Comparison of ENCODE assay signal across 9 cellular contexts in the genomic region with DNA sequence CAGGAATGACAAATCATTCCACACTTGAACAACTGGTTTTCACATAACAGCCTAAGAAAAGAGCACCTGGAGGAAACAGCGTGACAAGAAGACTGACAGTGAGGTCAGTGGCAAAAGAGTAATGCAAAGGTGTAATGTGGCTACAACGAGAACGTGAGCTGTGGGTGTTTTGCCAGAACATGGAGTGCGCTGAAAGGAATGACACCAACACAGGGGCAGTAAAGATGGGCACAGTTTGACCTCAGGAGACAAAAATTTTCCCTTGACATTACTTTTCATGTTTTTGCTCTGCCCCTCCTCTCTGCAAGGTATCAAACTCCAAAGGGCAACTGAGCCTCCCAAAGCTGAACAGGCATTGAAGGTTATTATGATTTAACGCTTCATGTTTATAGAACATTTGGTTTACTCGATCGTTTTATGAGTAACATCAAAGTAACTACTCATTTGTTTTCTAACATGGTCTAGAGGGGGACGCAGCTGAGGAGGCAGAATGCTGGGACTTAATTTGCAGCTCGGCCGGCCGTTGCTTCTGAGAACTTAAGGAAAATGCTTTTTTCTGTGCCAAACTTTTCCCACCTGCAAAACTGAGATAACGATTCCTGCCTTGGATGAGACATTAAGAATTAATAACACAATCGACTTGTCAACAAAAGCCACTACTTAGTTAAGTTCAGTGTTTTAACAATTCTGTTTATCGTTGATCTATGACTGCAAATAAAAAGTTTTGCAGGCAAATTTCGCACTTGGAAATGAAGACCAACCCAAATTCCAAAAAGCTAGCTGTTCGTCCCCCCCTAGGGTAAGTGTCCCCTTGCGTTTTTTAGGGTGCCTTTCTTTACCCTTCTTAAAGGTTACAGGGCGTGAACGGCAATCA. TPM values are rescaled to one million over a fixed set of nuclear protein-coding genes. Genes with fewer than 3 reads are reported as not detected.
DNase-seq lines count a peak whose midpoint lies in the region; ATAC-seq, FAIRE-seq and TF ChIP-seq lines count a peak whose summit lies in the region.
"Had no signal": no experiment of that assay in that cellular context is flagged by ENCODE, and none has a peak within 500 bp of the region (broad histone marks: within the 10 kb centered on the region; RNA-seq: fewer than 3 reads in every experiment).

No MANE protein-coding gene starts in this region.

- H3K27ac Mint-ChIP-seq in activated T-cell treated with anti-CD3 and anti-CD28 coated beads, Interleukin-2, amount 50 U/mL, for 24 hours, result peak overlapping the region; percentile 92

- TF ChIP-seq RAD21 in GM12878 (IDR thresholded peaks at IDR 0.05; ENCODE audit: insufficient read depth, low read depth, low read length) (no peak), liver (IDR thresholded peaks at IDR 0.05) (no peak)

- H3K27me3 ChIP-seq in GM12878 (replicated peaks in 1 of 2; ENCODE audit: control insufficient read depth in 2 of 2, insufficient read depth in 2 of 2, low read length in 1 of 2) (no peaks in the 10 kb centered on the region), liver (ENCODE audit: control insufficient read depth in 4 of 4, insufficient read depth in 4 of 4, low read length in 3 of 4) (no peaks in the 10 kb centered on the region), tibial artery (no peaks in the 10 kb centered on the region)

- no peak for DNase-seq in activated T-cell treated with anti-CD3 and anti-CD28 coated beads, Interleukin-2, amount 50 U/mL, for 24 hours
- no peak for DNase-seq in activated T-cell treated with anti-CD3 and anti-CD28 coated beads, Interleukin-2, amount 50 U/mL, for 48 hours
- no peak for DNase-seq in GM12878 (ENCODE audit: low read depth, low spot score)
- DNase-seq in tibial artery, result no peak
- no peak for DNase-seq in stimulated activated CD4-positive, alpha-beta T cell treated with anti-CD3 and anti-CD28 coated beads, Interleukin-4, amount 100 ng/mL, for 24 hours

- peaks cover 8% of the 10 kb centered on the region for H3K79me2 ChIP-seq in GM12878 (ENCODE audit: control insufficient read depth, insufficient read depth, low read length)

- peak overlapping the region; percentile 97 for H3K9ac ChIP-seq in GM12878 (ENCODE audit: control insufficient read depth, insufficient read depth, low read length)
- peak overlapping the region; percentile 75 to 88 for H3K9ac ChIP-seq in liver (ENCODE audit: low read depth in 1 of 2, low read length in 2 of 2)

- no TSS peak for BruUV-seq in GM12878 (replicated peaks; lab: Mats Ljungman, UMichigan)

- H3K4me3 ChIP-seq in GM12878 (peak overlapping the region; percentile 85), liver (ENCODE audit: low read depth in 1 of 3, low read length in 3 of 3) (peak overlapping the region; percentile 80 to 91 (median 86)), tibial artery (peak overlapping the region; percentile 58 to 76)

- no peak for TF ChIP-seq CTCF in GM12878 (IDR thresholded peaks at IDR 0.05 in 2 of 3, conservative IDR thresholded peaks at IDR 0.05 in 1 of 3; ENCODE audit: control insufficient read depth in 2 of 3, extremely low read depth in 1 of 3, insufficient read depth in 1 of 3, low read depth in 3 of 3, low read length in 3 of 3)
- TF ChIP-seq CTCF in liver (IDR thresholded peaks at IDR 0.05; ENCODE audit: low read depth, low read length, missing input control), result no peak
- TF ChIP-seq CTCF in tibial artery (IDR thresholded peaks at IDR 0.05), result no peak

- peak overlapping the region; percentile 75 for H3K4me2 ChIP-seq in GM12878 (ENCODE audit: control insufficient read depth, insufficient read depth)

- peaks cover 47% of the 10 kb centered on the region for H3K36me3 Mint-ChIP-seq in activated T-cell treated with anti-CD3 and anti-CD28 coated beads, Interleukin-2, amount 50 U/mL, for 24 hours (ENCODE audit: low read depth)

- H3K9me3 Mint-ChIP-seq in activated T-cell treated with anti-CD3 and anti-CD28 coated beads, Interleukin-2, amount 50 U/mL, for 24 hours, result no peaks in the 10 kb centered on the region

- TF ChIP-seq EP300 in GM12878 (IDR thresholded peaks at IDR 0.05; ENCODE audit: borderline replicate concordance in 1 of 2, control insufficient read depth in 1 of 2, low read depth in 2 of 2, low read length in 2 of 2), result no peak

- peaks cover 0 to 2% of the 10 kb centered on the region in 2 experiments; a peak in 1 of 4 replicates for H3K36me3 ChIP-seq in GM12878 (ENCODE audit: control insufficient read depth in 2 of 2, insufficient read depth in 2 of 2, low read length in 1 of 2)
- peaks cover 0 to 7% (median 3%) of the 10 kb centered on the region in 4 donors for H3K36me3 ChIP-seq in liver (ENCODE audit: control insufficient read depth in 4 of 4, insufficient read depth in 3 of 4, low read depth in 1 of 4, low read length in 3 of 4)
- H3K36me3 ChIP-seq in tibial artery, result peaks cover 0 to 18% (median 15%) of the 10 kb centered on the region in 3 donors

- CTCF ChIA-PET in GM12878 (lab: Yijun Ruan, JAX), result interaction anchor here (0.8 to 11.4 kb wide), 28 partner anchors 10 to 386 kb away, joined by 3 to 91 read pairs (median 4); a partner anchor contains a TSS

- no peaks in the 10 kb centered on the region for H4K20me1 ChIP-seq in GM12878 (ENCODE audit: control insufficient read depth, insufficient read depth)

- H3K4me3 Mint-ChIP-seq in activated T-cell treated with anti-CD3 and anti-CD28 coated beads, Interleukin-2, amount 50 U/mL, for 24 hours, result peak overlapping the region; percentile 93

- FAIRE-seq in GM12878 (lab: Jason Lieb, UNC), result peak; percentile 74
- FAIRE-seq: G401.6 had no signal

- in situ Hi-C loops in GM12878 (cut with MboI), result no loop called here

- H2AFZ ChIP-seq in GM12878 (ENCODE audit: control insufficient read depth, low read depth, low read length), result peak overlapping the region; percentile 99

- no peak for TF ChIP-seq POLR2A in GM12878 (IDR thresholded peaks at IDR 0.05; ENCODE audit: low read depth, low read length)

- SMC1A ChIA-PET in GM12878 (lab: Charles Lee; ENCODE audit: uncharacterized antibody, unreplicated experiment), result interaction anchor here (0.6 to 3.8 kb wide), 16 partner anchors 8 to 243 kb away, joined by 3 to 24 read pairs (median 6); a partner anchor contains a TSS

- RAD21 ChIA-PET in GM12878 (lab: Charles Lee; ENCODE audit: unreplicated experiment), result interaction anchor here (0.7 to 2.4 kb wide), 11 partner anchors 17 to 113 kb away, joined by 3 to 15 read pairs (median 4); a partner anchor contains a TSS

- no peak for ATAC-seq in GM12878
- no peak for ATAC-seq in GM18909 (IDR thresholded peaks at IDR 0.05; ENCODE audit: poor library complexity, unreplicated experiment)
- no peak for ATAC-seq in HG03354 (IDR thresholded peaks at IDR 0.05; ENCODE audit: poor library complexity, severe bottlenecking, unreplicated experiment)

- peaks cover 23% of the 10 kb centered on the region for H3K4me1 Mint-ChIP-seq in activated T-cell treated with anti-CD3 and anti-CD28 coated beads, Interleukin-2, amount 50 U/mL, for 24 hours (ENCODE audit: low read depth)

- H3K27ac ChIP-seq in GM12878 (ENCODE audit: control insufficient read depth, insufficient read depth) (peak overlapping the region; percentile 90), liver (ENCODE audit: low read depth in 1 of 2, low read length in 2 of 2) (peak overlapping the region; percentile 85 to 96), tibial artery (peak overlapping the region; percentile 85 to 91)

- intact Hi-C loops in GM12878 (cut with micrococcal nuclease; ENCODE audit: unreplicated experiment) (no loop called here), tibial artery (cut with DNase I; ENCODE audit: low total_unique reads) (no loop called here)

- POLR2A ChIA-PET in GM12878 (lab: Charles Lee), result interaction anchor here (0.5 to 1.8 kb wide), 13 partner anchors 9 to 139 kb away, joined by 3 to 8 read pairs (median 3); a partner anchor contains a TSS

- 20% methylated on average over 19 of the region's 19 CpGs for WGBS in GM12878 (ENCODE audit: insufficient coverage, insufficient replicate concordance, low lambda C conversion rate, missing lambda C conversion rate)
- WGBS in liver, result 11% methylated on average over 19 of the region's 19 CpGs

- H3K27me3 Mint-ChIP-seq in activated T-cell treated with anti-CD3 and anti-CD28 coated beads, Interleukin-2, amount 50 U/mL, for 24 hours, result no peaks in the 10 kb centered on the region

- H3K9me3 ChIP-seq in GM12878 (replicated peaks; ENCODE audit: control insufficient read depth, insufficient read depth, low read length), result no peaks in the 10 kb centered on the region
- no peaks in the 10 kb centered on the region for H3K9me3 ChIP-seq in liver (ENCODE audit: control insufficient read depth in 4 of 4, low read length in 3 of 4)
- H3K9me3 ChIP-seq in tibial artery, result no peaks in the 10 kb centered on the region

- H3K4me1 ChIP-seq in GM12878 (ENCODE audit: control insufficient read depth, insufficient read depth, low read length) (no peaks in the 10 kb centered on the region), liver (ENCODE audit: control insufficient read depth in 4 of 4, insufficient read depth in 4 of 4, low read length in 3 of 4) (peaks cover 2 to 13% (median 11%) of the 10 kb centered on the region in 4 donors), tibial artery (peaks cover 0 to 16% (median 5%) of the 10 kb centered on the region in 4 donors)

RNA-seq across cellular contexts. Expression of a gene that starts 1.0 kb away (rescaled TPM):
- 46.0 and 58.5 TPM in 2 replicates for total RNA-seq in GM12878 (2013; cell fraction: nucleolus; rRNA removed)
- total RNA-seq in GM12878 (2014; rRNA removed) (71.8 and 84.5 TPM in 2 replicates), GM12878 (2014; rRNA removed; fragmentation: Illumina TruSeq; extraction: Trizol) (57.1 and 59.5 TPM in 2 replicates), GM12878 (2021) (58.8 and 60.4 TPM in 2 replicates), liver (10 to 100 TPM; 11.9 to 32.8 TPM)
- polyA plus RNA-seq in GM12878 (2011; ENCODE audit: low read depth), result 32.7 TPM
- polyA plus RNA-seq in GM12878 (2011; rRNA removed) (77.0 and 98.3 TPM in 2 replicates), GM12878 (2014; fragmentation: Illumina TruSeq; extraction: Trizol) (51.8 and 73.5 TPM in 2 replicates), GM12878 (2014; fragmentation: Nextera tagmentation; extraction: Ambion mirVana) (10 to 100 TPM; 14.9 to 33.0 TPM), GM12878 (2014; rRNA removed) (64.7 and 73.5 TPM in 2 replicates), GM12878 (2016; fragmentation: Nextera tagmentation; extraction: Ambion mirVana) (10 to 100 TPM; 49.4 to 58.2 TPM), liver (1 to 10 TPM; 5.8 to 7.9 TPM)
- polyA plus RNA-seq in GM12878 (2011; cell fraction: cytosol; rRNA removed), result 60.2 and 60.8 TPM in 2 replicates
- polyA plus RNA-seq in GM12878 (2011; cell fraction: nucleus; rRNA removed), result 62.2 and 82.8 TPM in 2 replicates
- 41.9 and 54.9 TPM in 2 replicates for polyA plus RNA-seq in GM12878 (2012)
- 60.3 and 76.5 TPM in 2 replicates for polyA minus RNA-seq in GM12878 (2011; rRNA and poly(A)+ RNA removed)
- polyA minus RNA-seq in GM12878 (2011; cell fraction: cytosol; rRNA and poly(A)+ RNA removed), result 11.2 and 23.1 TPM in 2 replicates
- 26.0 and 33.6 TPM in 2 replicates for polyA minus RNA-seq in GM12878 (2011; cell fraction: nucleus; rRNA and poly(A)+ RNA removed)

RNA-seq across cellular contexts. Expression of a gene that starts 26.4 kb away (rescaled TPM):
- total RNA-seq in GM12878 (2013; cell fraction: nucleolus; rRNA removed), result 4.7 and 5.9 TPM in 2 replicates
- total RNA-seq in GM12878 (2014; rRNA removed) (0.49 and 0.51 TPM in 2 replicates), GM12878 (2014; rRNA removed; fragmentation: Illumina TruSeq; extraction: Trizol) (0.18 and 0.36 TPM in 2 replicates), GM12878 (2021) (0.43 and 0.90 TPM in 2 replicates), liver (10 to 100 TPM; 15.9 to 34.9 TPM)
- 0.58 TPM for polyA plus RNA-seq in GM12878 (2011; ENCODE audit: low read depth)
- polyA plus RNA-seq in GM12878 (2011; rRNA removed) (18.1 and 23.6 TPM in 2 replicates), GM12878 (2014; fragmentation: Illumina TruSeq; extraction: Trizol) (0.16 and 0.87 TPM in 2 replicates), GM12878 (2014; fragmentation: Nextera tagmentation; extraction: Ambion mirVana) (under 1 TPM; 0.03 to 0.04 TPM), GM12878 (2014; rRNA removed) (0.32 and 0.90 TPM in 2 replicates), GM12878 (2016; fragmentation: Nextera tagmentation; extraction: Ambion mirVana) (under 1 TPM in 1 of 2 experiments, not detected in 1; 0.15 TPM), liver (10 to 100 TPM; 15.5 to 23.4 TPM)
- 13.6 and 22.2 TPM in 2 replicates for polyA plus RNA-seq in GM12878 (2011; cell fraction: cytosol; rRNA removed)
- 9.8 and 20.8 TPM in 2 replicates for polyA plus RNA-seq in GM12878 (2011; cell fraction: nucleus; rRNA removed)
- polyA plus RNA-seq in GM12878 (2012), result 0.80 and 0.89 TPM in 2 replicates
- polyA minus RNA-seq in GM12878 (2011; rRNA and poly(A)+ RNA removed), result 22.8 and 45.9 TPM in 2 replicates
- 6.5 and 7.0 TPM in 2 replicates for polyA minus RNA-seq in GM12878 (2011; cell fraction: cytosol; rRNA and poly(A)+ RNA removed)
- polyA minus RNA-seq in GM12878 (2011; cell fraction: nucleus; rRNA and poly(A)+ RNA removed), result 6.2 and 8.2 TPM in 2 replicates

RNA-seq across cellular contexts. Expression of a gene that starts 26.8 kb away (rescaled TPM):
- total RNA-seq in GM12878 (2013; cell fraction: nucleolus; rRNA removed), result 38.4 and 43.2 TPM in 2 replicates
- 96.2 and 106 TPM in 2 replicates for total RNA-seq in GM12878 (2014; rRNA removed)
- total RNA-seq in GM12878 (2014; rRNA removed; fragmentation: Illumina TruSeq; extraction: Trizol), result 103 and 113 TPM in 2 replicates
- 105 and 115 TPM in 2 replicates for total RNA-seq in GM12878 (2021)
- 71.5 TPM for polyA plus RNA-seq in GM12878 (2011; ENCODE audit: low read depth)
- 175 and 221 TPM in 2 replicates for polyA plus RNA-seq in GM12878 (2011; rRNA removed)
- polyA plus RNA-seq in GM12878 (2011; cell fraction: cytosol; rRNA removed), result 284 and 348 TPM in 2 replicates
- 231 and 240 TPM in 2 replicates for polyA plus RNA-seq in GM12878 (2011; cell fraction: nucleus; rRNA removed)
- polyA plus RNA-seq in GM12878 (2012), result 53.0 and 76.1 TPM in 2 replicates
- 125 and 129 TPM in 2 replicates for polyA plus RNA-seq in GM12878 (2014; fragmentation: Illumina TruSeq; extraction: Trizol)
- 10 to 100 TPM; 54.3 to 71.6 TPM for polyA plus RNA-seq in GM12878 (2014; fragmentation: Nextera tagmentation; extraction: Ambion mirVana)
- polyA plus RNA-seq in GM12878 (2014; rRNA removed), result 106 and 118 TPM in 2 replicates
- polyA plus RNA-seq in GM12878 (2016; fragmentation: Nextera tagmentation; extraction: Ambion mirVana), result 100 to 1,000 TPM; 175 to 195 TPM
- 257 and 258 TPM in 2 replicates for polyA minus RNA-seq in GM12878 (2011; rRNA and poly(A)+ RNA removed)
- polyA minus RNA-seq in GM12878 (2011; cell fraction: cytosol; rRNA and poly(A)+ RNA removed), result 104 and 113 TPM in 2 replicates
- 50.1 and 66.8 TPM in 2 replicates for polyA minus RNA-seq in GM12878 (2011; cell fraction: nucleus; rRNA and poly(A)+ RNA removed)
- 10 to 100 TPM; 26.2 to 27.5 TPM for total RNA-seq in liver
- polyA plus RNA-seq in liver, result 10 to 100 TPM; 14.1 to 28.2 TPM

RNA-seq across cellular contexts. Expression of a gene that starts 37.0 kb away (rescaled TPM):
- 86.0 and 99.3 TPM in 2 replicates for total RNA-seq in GM12878 (2013; cell fraction: nucleolus; rRNA removed)
- 54.0 and 63.9 TPM in 2 replicates for total RNA-seq in GM12878 (2014; rRNA removed)
- 55.1 and 55.6 TPM in 2 replicates for total RNA-seq in GM12878 (2014; rRNA removed; fragmentation: Illumina TruSeq; extraction: Trizol)
- 61.4 and 66.1 TPM in 2 replicates for total RNA-seq in GM12878 (2021)
- polyA plus RNA-seq in GM12878 (2011; ENCODE audit: low read depth), result 38.1 TPM
- polyA plus RNA-seq in GM12878 (2011; rRNA removed), result 72.6 and 75.2 TPM in 2 replicates
- polyA plus RNA-seq in GM12878 (2011; cell fraction: cytosol; rRNA removed), result 75.3 and 79.2 TPM in 2 replicates
- 84.1 and 96.7 TPM in 2 replicates for polyA plus RNA-seq in GM12878 (2011; cell fraction: nucleus; rRNA removed)
- 28.1 and 30.3 TPM in 2 replicates for polyA plus RNA-seq in GM12878 (2012)
- 70.4 and 72.4 TPM in 2 replicates for polyA plus RNA-seq in GM12878 (2014; fragmentation: Illumina TruSeq; extraction: Trizol)
- 10 to 100 TPM; 60.7 to 65.7 TPM for polyA plus RNA-seq in GM12878 (2014; fragmentation: Nextera tagmentation; extraction: Ambion mirVana)
- polyA plus RNA-seq in GM12878 (2014; rRNA removed), result 52.9 and 55.0 TPM in 2 replicates
- polyA plus RNA-seq in GM12878 (2016; fragmentation: Nextera tagmentation; extraction: Ambion mirVana), result 10 to 100 TPM; 60.5 to 61.9 TPM
- 88.0 and 92.9 TPM in 2 replicates for polyA minus RNA-seq in GM12878 (2011; rRNA and poly(A)+ RNA removed)
- polyA minus RNA-seq in GM12878 (2011; cell fraction: cytosol; rRNA and poly(A)+ RNA removed), result 33.0 and 43.8 TPM in 2 replicates
- polyA minus RNA-seq in GM12878 (2011; cell fraction: nucleus; rRNA and poly(A)+ RNA removed), result 27.3 and 65.8 TPM in 2 replicates
- 100 to 1,000 TPM in 1 of 2 donors, 10 to 100 TPM in 1; 36.7 to 242 TPM for total RNA-seq in liver
- 10 to 100 TPM; 22.3 to 26.0 TPM for polyA plus RNA-seq in liver

RNA-seq across cellular contexts. Expression of a gene that starts 54.0 kb away (rescaled TPM):
- 7.3 and 7.7 TPM in 2 replicates for total RNA-seq in GM12878 (2013; cell fraction: nucleolus; rRNA removed)
- total RNA-seq in GM12878 (2014; rRNA removed) (11.5 and 12.2 TPM in 2 replicates), GM12878 (2014; rRNA removed; fragmentation: Illumina TruSeq; extraction: Trizol) (9.8 and 10.0 TPM in 2 replicates), GM12878 (2021) (8.5 and 11.1 TPM in 2 replicates), liver (1 to 10 TPM; 3.8 to 7.1 TPM)
- polyA plus RNA-seq in GM12878 (2011; ENCODE audit: low read depth), result 2.8 TPM
- polyA plus RNA-seq in GM12878 (2011; rRNA removed) (11.7 and 13.7 TPM in 2 replicates), GM12878 (2014; fragmentation: Illumina TruSeq; extraction: Trizol) (10.4 and 13.9 TPM in 2 replicates), GM12878 (2014; fragmentation: Nextera tagmentation; extraction: Ambion mirVana) (1 to 10 TPM; 1.8 to 2.1 TPM), GM12878 (2014; rRNA removed) (10.5 and 12.9 TPM in 2 replicates), GM12878 (2016; fragmentation: Nextera tagmentation; extraction: Ambion mirVana) (1 to 10 TPM; 7.1 to 7.9 TPM), liver (1 to 10 TPM; 2.1 to 3.0 TPM)
- 17.2 and 18.7 TPM in 2 replicates for polyA plus RNA-seq in GM12878 (2011; cell fraction: cytosol; rRNA removed)
- 18.2 and 20.7 TPM in 2 replicates for polyA plus RNA-seq in GM12878 (2011; cell fraction: nucleus; rRNA removed)
- polyA plus RNA-seq in GM12878 (2012), result 4.7 and 7.5 TPM in 2 replicates
- 28.1 and 36.9 TPM in 2 replicates for polyA minus RNA-seq in GM12878 (2011; rRNA and poly(A)+ RNA removed)
- polyA minus RNA-seq in GM12878 (2011; cell fraction: cytosol; rRNA and poly(A)+ RNA removed), result 3.1 and 6.5 TPM in 2 replicates
- polyA minus RNA-seq in GM12878 (2011; cell fraction: nucleus; rRNA and poly(A)+ RNA removed), result 2.4 and 4.1 TPM in 2 replicates
